ENCODE assay signal across 1 cellular context in the genomic region with DNA sequence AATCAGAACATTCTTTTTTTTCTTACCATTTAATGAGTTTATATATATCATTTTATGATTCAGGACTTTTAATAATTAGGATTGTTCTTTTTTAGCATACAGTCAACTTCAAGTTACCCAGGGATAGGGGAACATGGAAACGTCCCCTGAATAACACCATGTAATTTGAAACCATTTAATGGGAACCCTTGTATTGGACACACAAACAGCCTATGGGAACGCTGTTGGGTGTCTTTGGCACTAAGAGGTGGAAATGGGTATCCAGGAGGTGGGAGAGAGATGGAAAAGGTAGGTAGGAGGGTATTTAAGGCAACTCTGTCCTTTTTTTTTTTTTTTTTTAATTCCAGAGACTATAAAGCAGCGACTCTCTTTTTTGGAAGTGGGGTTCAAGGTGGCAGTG.
TF ChIP-seq lines count a peak whose summit lies in the region.

No MANE protein-coding gene starts in this region.

TF ChIP-seq in IMR-90, 13 proteins besides CTCF, POLR2A, EP300 and RAD21 (continued from another document):
- no peak for TF ChIP-seq CHD1 (IDR thresholded peaks at IDR 0.05; ENCODE audit: low read depth, low read length)
- TF ChIP-seq CEBPB (IDR thresholded peaks at IDR 0.05; ENCODE audit: low read depth, low read length), result no peak
- no peak for TF ChIP-seq USF2 (IDR thresholded peaks at IDR 0.05; ENCODE audit: low read depth, low read length)
